Comparison of ENCODE assay signal across 8 cellular contexts in genomic region chr2:49755777-49756176, GRCh38.
"Had no signal": no experiment of that assay in that cellular context is flagged by ENCODE, and none has a peak within 500 bp of the region (broad histone marks: within the 10 kb centered on the region; RNA-seq: fewer than 3 reads in every experiment).

No MANE protein-coding gene starts in this region.

- DNase-seq: GDM1, GF-D8 had no signal

- FAIRE-seq: G401.6, GM12878, GM12891, GM12892, GM18507, GM19239 had no signal

- ATAC-seq: GM12878 had no signal

- H3K4me3 ChIP-seq: GM12878 had no signal
